Comparison of ENCODE assay signal across 18 cellular contexts in the genomic region with DNA sequence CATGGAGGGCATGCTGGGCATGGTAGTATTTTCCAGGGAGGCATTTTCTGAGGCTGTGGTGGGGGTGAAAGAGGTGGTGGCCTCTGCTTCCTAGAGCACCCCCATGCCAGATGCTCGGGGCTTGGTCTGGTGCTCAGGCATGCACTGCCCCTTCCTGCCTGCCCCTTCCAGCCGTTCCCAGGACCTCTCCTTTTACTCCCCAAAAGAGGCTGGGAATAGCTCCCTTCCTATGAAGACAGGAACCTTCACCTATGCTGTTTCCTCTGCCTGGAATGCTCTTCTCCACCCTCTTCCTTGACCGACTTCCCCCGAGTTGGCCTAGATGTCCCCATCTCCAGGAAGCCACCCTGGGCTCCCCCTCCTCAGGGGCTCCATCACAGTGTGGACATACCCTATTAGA. TPM values are rescaled to one million over a fixed set of nuclear protein-coding genes. Genes with fewer than 3 reads are reported as not detected.
DNase-seq lines count a peak whose midpoint lies in the region; ATAC-seq and TF ChIP-seq lines count a peak whose summit lies in the region.
"Had no signal": no experiment of that assay in that cellular context is flagged by ENCODE, and none has a peak within 500 bp of the region (broad histone marks: within the 10 kb centered on the region; RNA-seq: fewer than 3 reads in every experiment).

No MANE protein-coding gene starts in this region.

- TF ChIP-seq CTCF in lower lobe of right lung (IDR thresholded peaks at IDR 0.05), result no peak
- TF ChIP-seq CTCF in sigmoid colon (IDR thresholded peaks at IDR 0.05), result no peak
- no peak for TF ChIP-seq CTCF in uterus (IDR thresholded peaks at IDR 0.05)

- peak; percentile 45 for DNase-seq in Right ventricle myocardium inferior (ENCODE audit: missing footprints)
- DNase-seq in left ventricle myocardium superior, result no peak
- DNase-seq in lower lobe of right lung, result no peak
- DNase-seq in sigmoid colon, result no peak
- DNase-seq in uterus, result no peak
- no peak for DNase-seq in NCI-H2081 treated with DMSO at 0.1 percent for 48 hours (lab: John Stamatoyannopoulos, UW)
- DNase-seq: activated CD4-positive, alpha-beta T cell treated with anti-CD3 and anti-CD28 coated beads for 4 hours; colonic mucosa; DMS 273 treated with DMSO at 0.1 percent for 48 hours; KBM-7; NCI-H526 treated with DMSO at 0.1 percent for 48 hours had no signal

- no peaks in the 10 kb centered on the region for H3K9me3 ChIP-seq in lower lobe of right lung
- H3K9me3 ChIP-seq in sigmoid colon, result no peaks in the 10 kb centered on the region
- H3K9me3 ChIP-seq in uterus, result no peaks in the 10 kb centered on the region
- H3K9me3 ChIP-seq: A549, colonic mucosa had no signal

- peaks cover 50% of the 10 kb centered on the region for H3K4me1 ChIP-seq in lower lobe of right lung
- peaks cover 0 to 53% (median 49%) of the 10 kb centered on the region in 4 donors for H3K4me1 ChIP-seq in sigmoid colon
- H3K4me1 ChIP-seq in uterus, result peaks cover 19 to 26% of the 10 kb centered on the region in 2 donors

- WGBS in sigmoid colon, 2 donors, result 86 to 92% methylated on average over 4 of the region's 4 CpGs

- TF ChIP-seq POLR2A in sigmoid colon (IDR thresholded peaks at IDR 0.05) (no peak), uterus (IDR thresholded peaks at IDR 0.05) (no peak)

- intact Hi-C loops in Right ventricle myocardium inferior (cut with DNase I) (loop anchor here (2.0 kb wide), 1 partner anchor 19 kb away; no protein-coding TSS in a partner anchor), left ventricle myocardium superior (cut with micrococcal nuclease) (no loop called here), lower lobe of right lung (cut with DNase I) (no loop called here), sigmoid colon (cut with DNase I) (no loop called here), uterus (cut with DNase I; ENCODE audit: low total_unique reads) (no loop called here)

- no peaks in the 10 kb centered on the region for H3K27me3 ChIP-seq in lower lobe of right lung (ENCODE audit: low read depth)
- H3K27me3 ChIP-seq in sigmoid colon, result no peaks in the 10 kb centered on the region
- no peaks in the 10 kb centered on the region for H3K27me3 ChIP-seq in uterus
- H3K27me3 ChIP-seq: colonic mucosa had no signal

- H3K27ac ChIP-seq in lower lobe of right lung, result peak overlapping the region; percentile 31
- peak overlapping the region; percentile 82 to 93 (median 86) for H3K27ac ChIP-seq in sigmoid colon
- peak overlapping the region; percentile 75 to 79 for H3K27ac ChIP-seq in uterus
- H3K27ac ChIP-seq: A549, colonic mucosa, foreskin keratinocyte had no signal

- H3K36me3 ChIP-seq in lower lobe of right lung (no peaks in the 10 kb centered on the region), sigmoid colon (no peaks in the 10 kb centered on the region), uterus (no peaks in the 10 kb centered on the region)
- H3K36me3 ChIP-seq: colonic mucosa had no signal

- ATAC-seq in Right ventricle myocardium inferior, result no peak
- no peak for ATAC-seq in left ventricle myocardium superior
- ATAC-seq in lower lobe of right lung, result no peak
- no peak for ATAC-seq in GM19452 (IDR thresholded peaks at IDR 0.05; ENCODE audit: unreplicated experiment)
- no peak for ATAC-seq in HG03520 (IDR thresholded peaks at IDR 0.05; ENCODE audit: unreplicated experiment)
- ATAC-seq: naive thymus-derived CD8-positive, alpha-beta T cell had no signal

- H3K4me3 ChIP-seq in lower lobe of right lung (no peak overlapping the region), sigmoid colon (no peak overlapping the region), uterus (no peak overlapping the region)
- H3K4me3 ChIP-seq: A549, colonic mucosa had no signal

- TF ChIP-seq EP300 in sigmoid colon (IDR thresholded peaks at IDR 0.05), result no peak

RNA-seq across cellular contexts. Expression of a gene that starts 9.1 kb away (rescaled TPM):
- total RNA-seq in Right ventricle myocardium inferior (not detected), left ventricle myocardium superior (0.27 TPM), lower lobe of right lung (2.1 TPM), sigmoid colon (1 to 10 TPM in 1 of 4 donors, not detected in 3; 2.2 TPM), uterus (1 to 10 TPM in 2 of 4 donors, not detected in 2; 1.6 to 3.7 TPM)
- 1 to 10 TPM in 1 of 3 donors, under 1 TPM in 2; 0.57 to 4.8 (median 0.92) TPM for polyA plus RNA-seq in sigmoid colon
- total RNA-seq: liver; naive thymus-derived CD8-positive, alpha-beta T cell; OCI-LY7 had no signal
- polyA plus RNA-seq: naive thymus-derived CD8-positive, alpha-beta T cell had no signal

Comparison
In these comparisons a context has a peak if more than half of its experiments do, and no peak if none do; other contexts are left out.
1. H3K27ac ChIP-seq: peak in every context shown above with its lines; median percentile 86 in sigmoid colon; 77 in uterus; 31 in lower lobe of right lung.